15 cellular contexts compared by ENCODE assay signal in genomic region chr7:50665403-50666123, GRCh38.
DNase-seq lines count a peak whose midpoint lies in the region; ATAC-seq, FAIRE-seq and TF ChIP-seq lines count a peak whose summit lies in the region.
"Had no signal": no experiment of that assay in that cellular context is flagged by ENCODE, and none has a peak within 500 bp of the region (broad histone marks: within the 10 kb centered on the region; RNA-seq: fewer than 3 reads in every experiment).

No MANE protein-coding gene starts in this region.

- H3K4me2 ChIP-seq in MM.1S (ENCODE audit: low read depth, low read length): no peak overlapping the region
- H3K4me2 ChIP-seq: GM23338 had no signal

- TF ChIP-seq POLR2A in GM12892 (IDR thresholded peaks at IDR 0.05; ENCODE audit: low read depth, low read length): no peak

- H3K9ac ChIP-seq in MM.1S (ENCODE audit: low read length): no peak overlapping the region

- H3K27me3 ChIP-seq in ascending aorta: no peaks in the 10 kb centered on the region
- H3K27me3 ChIP-seq in MM.1S (replicated peaks; ENCODE audit: insufficient read depth, low read length): no peaks in the 10 kb centered on the region
- H3K27me3 ChIP-seq: neutrophil, thyroid gland had no signal

- H3K36me3 ChIP-seq in ascending aorta (peaks cover 4 to 12% of the 10 kb centered on the region in 2 donors), MM.1S (replicated peaks; ENCODE audit: insufficient read depth, low read length) (no peaks in the 10 kb centered on the region)
- H3K36me3 ChIP-seq: thyroid gland had no signal

- no peaks in the 10 kb centered on the region for H3K36me3 Mint-ChIP-seq in memory B cell
- H3K36me3 Mint-ChIP-seq: CD8-positive, alpha-beta memory T cell had no signal

- no peak overlapping the region for H3K4me3 ChIP-seq in ascending aorta
- no peak overlapping the region for H3K4me3 ChIP-seq in MM.1S (ENCODE audit: low read length)
- H3K4me3 ChIP-seq: GM23338, thyroid gland had no signal

- H3F3A ChIP-seq in MM.1S (ENCODE audit: insufficient read depth, low read length): peaks cover 21% of the 10 kb centered on the region

- H3K27me3 Mint-ChIP-seq in memory B cell: peaks cover 12% of the 10 kb centered on the region
- H3K27me3 Mint-ChIP-seq: CD8-positive, alpha-beta memory T cell had no signal

- H3K9me3 Mint-ChIP-seq in memory B cell: no peaks in the 10 kb centered on the region
- H3K9me3 Mint-ChIP-seq: activated T-helper 2 cell treated with anti-CD3 and anti-CD28 coated beads, Interferon-gamma antibody, Interleukin-2, Interleukin-4, amounts not matched to agents 10 μg/mL and 5 μg/mL and 100 μg/mL, durations not matched to agents 14 hours and 24 hours and 36 hours; CD8-positive, alpha-beta memory T cell; GM23338 had no signal

- H4K20me1 ChIP-seq in MM.1S (ENCODE audit: insufficient read depth, low read length): no peaks in the 10 kb centered on the region

- H3K27ac Mint-ChIP-seq in memory B cell: no peak overlapping the region
- H3K27ac Mint-ChIP-seq: activated T-helper 2 cell treated with anti-CD3 and anti-CD28 coated beads, Interferon-gamma antibody, Interleukin-2, Interleukin-4, amounts not matched to agents 10 μg/mL and 5 μg/mL and 100 μg/mL, durations not matched to agents 14 hours and 24 hours and 36 hours had no signal

- H3K27ac ChIP-seq in ascending aorta (peak overlapping the region; percentile 85 to 93), MM.1S (ENCODE audit: low read length) (no peak overlapping the region)
- H3K27ac ChIP-seq: neutrophil had no signal

- H3K4me1 Mint-ChIP-seq in memory B cell: peaks cover 25% of the 10 kb centered on the region
- H3K4me1 Mint-ChIP-seq: GM23338 had no signal

- DNase-seq in EH (ENCODE audit: low read depth) (peak; percentile 15), ascending aorta (ENCODE audit: low spot score in 2 of 2) (peak in 1 of 2 donors; percentile 83), memory B cell (ENCODE audit: low spot score in 2 of 2) (no peak), NK-92 (lab: John Stamatoyannopoulos, UW; ENCODE audit: unreplicated experiment) (no peak), GM12892 (ENCODE audit: insufficient read length) (no peak), MM.1S (no peak)
- DNase-seq in activated effector memory CD4-positive, alpha-beta T cell treated with Interleukin-2 at 50 U/mL for 16 hours: no peak
- DNase-seq: CD8-positive, alpha-beta memory T cell; effector CD8-positive, alpha-beta T cell; NCI-H1417 treated with DMSO at 0.1 percent for 48 hours had no signal

- H3K9me3 ChIP-seq in ascending aorta: no peaks in the 10 kb centered on the region
- no peaks in the 10 kb centered on the region for H3K9me3 ChIP-seq in MM.1S (replicated peaks; ENCODE audit: insufficient read depth, low read length)
- H3K9me3 ChIP-seq: neutrophil, thyroid gland had no signal

- no peaks in the 10 kb centered on the region for H3K9me2 ChIP-seq in MM.1S (replicated peaks; ENCODE audit: insufficient read depth, low read length)

- FAIRE-seq in GM12892 (lab: Jason Lieb, UNC): no peak

- no peaks in the 10 kb centered on the region for H3K79me2 ChIP-seq in MM.1S (ENCODE audit: low read length)

- TF ChIP-seq CTCF in ascending aorta (IDR thresholded peaks at IDR 0.05) (no peak), MM.1S (IDR thresholded peaks at IDR 0.05; ENCODE audit: low read length) (no peak)

- H2AFZ ChIP-seq in MM.1S (ENCODE audit: low read length): no peak overlapping the region
- H2AFZ ChIP-seq: GM23338 had no signal

- ATAC-seq in GM21526 (IDR thresholded peaks at IDR 0.05; ENCODE audit: low FRiP score, unreplicated experiment) (peak; percentile 9), memory B cell (ENCODE audit: low read depth) (peak; percentile 22)
- ATAC-seq: GM23338 had no signal

- H3K4me3 Mint-ChIP-seq in memory B cell: peak overlapping the region; percentile 44
- H3K4me3 Mint-ChIP-seq: GM23338 had no signal

- intact Hi-C loops in ascending aorta (cut with DNase I): loop anchor here (5.0 kb wide), 1 partner anchor 47 kb away; no protein-coding TSS in a partner anchor

- H3K4me1 ChIP-seq in ascending aorta: peaks cover 16 to 55% of the 10 kb centered on the region in 2 donors
- H3K4me1 ChIP-seq in MM.1S (ENCODE audit: low read length): peaks cover 45% of the 10 kb centered on the region
